In genomic region chr13:27273658-27274425, GRCh38 we compare ENCODE assay signal across 20 cellular contexts. TPM values are rescaled to one million over a fixed set of nuclear protein-coding genes. Genes with fewer than 3 reads are reported as not detected.
A peak's percentile ranks its signal among the peaks of the same experiment; 100 is the strongest.
DNase-seq lines count a peak whose midpoint lies in the region; ATAC-seq, FAIRE-seq and TF ChIP-seq lines count a peak whose summit lies in the region.
"Had no signal": no experiment of that assay in that cellular context is flagged by ENCODE, and none has a peak within 500 bp of the region (broad histone marks: within the 10 kb centered on the region; RNA-seq: fewer than 3 reads in every experiment).

No MANE protein-coding gene starts in this region.

- H2AFZ ChIP-seq in astrocyte (ENCODE audit: low read depth, low read length) = no peak overlapping the region

- no peak for TF ChIP-seq CTCF in astrocyte (IDR thresholded peaks at IDR 0.05; ENCODE audit: insufficient read depth, low read depth, low read length)

- DNase-seq in H7 = peak; percentile 35
- DNase-seq in astrocyte (ENCODE audit: low read depth) = peak; percentile 55
- DNase-seq in fibroblast of peridontal ligament (ENCODE audit: extremely low read depth) = peak; percentile 75
- no peak for DNase-seq in nucleus accumbens (lab: John Stamatoyannopoulos, UW)
- no peak for DNase-seq in NK-92 (lab: John Stamatoyannopoulos, UW; ENCODE audit: unreplicated experiment)
- DNase-seq in GF-D8 (lab: John Stamatoyannopoulos, UW) = no peak
- DNase-seq: activated CD4-positive, alpha-beta T cell treated with anti-CD3 and anti-CD28 coated beads, Interleukin-2, amount 50 U/mL, for 1 hour; activated CD8-positive, alpha-beta memory T cell treated with anti-CD3 and anti-CD28 coated beads, Interleukin-2, amount 50 U/mL, for 48 hours; activated gamma-delta T cell; amniotic stem cell; CD4-positive, alpha-beta memory T cell; DMS79; gastrocnemius medialis; KBM-7; NCI-H1092 treated with DMSO at 0.1 percent for 48 hours; NCI-H526; T-cell had no signal

- H3K4me3 ChIP-seq in H7 (ENCODE audit: insufficient read depth, low read depth, low read length) (no peak overlapping the region), astrocyte (ENCODE audit: insufficient read depth, low read depth, low read length) (no peak overlapping the region), skeletal muscle tissue (ENCODE audit: low read length in 3 of 3) (no peak overlapping the region)

- H3K27me3 Mint-ChIP-seq in astrocyte (ENCODE audit: low read depth, unreplicated experiment) = peaks cover 23% of the 10 kb centered on the region

- no peaks in the 10 kb centered on the region for H3K4me1 Mint-ChIP-seq in astrocyte (ENCODE audit: low read depth, unreplicated experiment)

- H3K9me3 Mint-ChIP-seq in astrocyte (ENCODE audit: unreplicated experiment) = no peaks in the 10 kb centered on the region
- H3K9me3 Mint-ChIP-seq: CD4-positive, alpha-beta memory T cell; mesothelial cell of epicardium; T-cell had no signal

- peaks cover 12% of the 10 kb centered on the region for H3K4me1 ChIP-seq in astrocyte (ENCODE audit: insufficient read depth, low read length)
- peaks cover 9 to 18% (median 15%) of the 10 kb centered on the region in 3 donors for H3K4me1 ChIP-seq in skeletal muscle tissue (ENCODE audit: control insufficient read depth in 3 of 3, insufficient read depth in 3 of 3, low read length in 3 of 3)

- H4K20me1 ChIP-seq in astrocyte (ENCODE audit: insufficient read depth, low read length) = peaks cover 4% of the 10 kb centered on the region

- H3K9me3 ChIP-seq in astrocyte (ENCODE audit: insufficient read depth, low read depth, low read length) (no peaks in the 10 kb centered on the region), skeletal muscle tissue (ENCODE audit: control insufficient read depth in 3 of 3, low read length in 3 of 3) (no peaks in the 10 kb centered on the region)
- H3K9me3 ChIP-seq: gastrocnemius medialis had no signal

- FAIRE-seq in astrocyte (lab: Jason Lieb, UNC) = no peak

- no peak overlapping the region for H3K27ac Mint-ChIP-seq in astrocyte (ENCODE audit: unreplicated experiment)
- H3K27ac Mint-ChIP-seq: CD4-positive, alpha-beta memory T cell; mesothelial cell of epicardium; T-cell had no signal

- H3K4me2 ChIP-seq in astrocyte (ENCODE audit: low read length) = peak overlapping the region; percentile 45

- H3K27me3 ChIP-seq in H7 (ENCODE audit: control insufficient read depth, insufficient read depth, low read length) = peaks cover 13% of the 10 kb centered on the region
- no peaks in the 10 kb centered on the region for H3K27me3 ChIP-seq in astrocyte (ENCODE audit: insufficient read depth, low read length)
- H3K27me3 ChIP-seq in skeletal muscle tissue (ENCODE audit: control insufficient read depth in 3 of 3, insufficient read depth in 3 of 3, low read length in 3 of 3) = no peaks in the 10 kb centered on the region
- H3K27me3 ChIP-seq: gastrocnemius medialis had no signal

- H3K36me3 ChIP-seq in H7 (replicated peaks; ENCODE audit: control insufficient read depth, insufficient read depth, low read length) (no peaks in the 10 kb centered on the region; the same call in 1 of the 2 replicates), astrocyte (ENCODE audit: insufficient read depth, low read length) (no peaks in the 10 kb centered on the region), skeletal muscle tissue (ENCODE audit: control insufficient read depth in 3 of 3, insufficient read depth in 3 of 3, low read length in 3 of 3) (no peaks in the 10 kb centered on the region)
- H3K36me3 ChIP-seq: gastrocnemius medialis had no signal

- H3K27ac ChIP-seq in astrocyte (ENCODE audit: low read depth, low read length) (no peak overlapping the region), skeletal muscle tissue (ENCODE audit: low read depth, low read length) (peak overlapping the region; percentile 54)

- no peak overlapping the region for H3K4me3 Mint-ChIP-seq in astrocyte (ENCODE audit: unreplicated experiment)
- H3K4me3 Mint-ChIP-seq: T-cell had no signal

- no peaks in the 10 kb centered on the region for H3K79me2 ChIP-seq in astrocyte (ENCODE audit: insufficient read depth, low read length)

- H3K36me3 Mint-ChIP-seq in astrocyte (ENCODE audit: low read depth, unreplicated experiment) = no peaks in the 10 kb centered on the region
- H3K36me3 Mint-ChIP-seq: CD4-positive, alpha-beta memory T cell; mesothelial cell of epicardium; T-cell had no signal

- ATAC-seq in GM19324 (IDR thresholded peaks at IDR 0.05; ENCODE audit: low FRiP score, unreplicated experiment) = no peak
- ATAC-seq: gastrocnemius medialis, T-cell had no signal

- no peak overlapping the region for H3K9ac ChIP-seq in astrocyte (ENCODE audit: low read length)
- no peak overlapping the region for H3K9ac ChIP-seq in skeletal muscle tissue (ENCODE audit: low read depth in 1 of 3, low read length in 3 of 3)

RNA-seq across cellular contexts. Expression of gene RASL11A, which starts 3.2 kb away (rescaled TPM):
- 3.3 and 3.5 TPM in 2 replicates for total RNA-seq in H7 (2014; rRNA removed; shearing (Covaris generic))
- total RNA-seq in astrocyte = 0.79 and 2.2 TPM in 2 replicates
- 5.7 TPM for total RNA-seq in skeletal muscle tissue

RNA-seq across cellular contexts. Expression of gene RPL21, which starts 22.5 kb away (rescaled TPM):
- 1,511 and 1,563 TPM in 2 replicates for total RNA-seq in H7 (2014; rRNA removed; shearing (Covaris generic))
- 622 and 728 TPM in 2 replicates for total RNA-seq in astrocyte
- total RNA-seq in skeletal muscle tissue = 1,835 TPM

Comparison
In these comparisons a context has a peak if more than half of its experiments do, and no peak if none do; other contexts are left out.
1. DNase-seq: peak in H7 (single experiment), astrocyte (single experiment) and fibroblast of peridontal ligament (single experiment); none in nucleus accumbens (0 of 56), NK-92 (single experiment) and GF-D8 (single experiment).